1 cellular context compared by ENCODE assay signal in the genomic region with DNA sequence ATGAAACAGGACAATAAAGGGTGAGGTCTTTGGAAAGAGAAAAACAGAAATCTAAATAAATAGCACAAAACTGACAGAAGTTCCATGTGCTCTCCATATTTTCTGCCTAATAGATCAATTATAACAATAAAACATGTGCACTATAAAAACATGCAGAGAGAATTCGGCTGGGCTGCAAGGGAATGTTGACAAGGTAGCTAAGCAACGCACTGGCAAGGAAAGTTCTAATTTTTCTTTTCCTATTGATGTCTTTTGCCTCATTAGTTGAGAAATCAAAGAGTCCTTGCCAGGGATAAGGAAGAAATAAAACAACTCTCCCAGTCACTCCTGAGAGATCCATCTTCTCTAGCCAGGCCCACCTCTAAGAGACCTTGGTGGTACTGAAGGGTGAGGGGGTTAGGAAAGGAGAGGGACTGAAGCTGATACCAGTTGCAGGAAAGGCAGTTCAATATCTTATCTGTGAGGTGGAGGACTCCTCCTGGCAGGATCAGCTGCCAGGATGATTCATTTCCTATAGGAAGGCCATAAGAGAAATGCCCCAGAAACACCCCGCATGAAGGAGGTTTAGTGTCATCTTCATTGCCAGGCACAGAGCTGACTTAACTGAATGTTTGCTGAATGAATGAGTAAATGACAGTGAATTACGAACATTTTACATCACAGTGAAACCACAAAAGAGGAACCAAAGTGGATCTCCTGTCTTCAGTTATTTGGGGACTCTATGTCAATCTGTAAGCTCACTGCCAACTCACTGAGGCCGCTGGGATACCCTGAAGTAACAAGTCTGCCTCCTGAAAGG.
A peak's percentile ranks its signal among the peaks of the same experiment; 100 is the strongest.
TF ChIP-seq lines count a peak whose summit lies in the region.

No MANE protein-coding gene starts in this region.

TF ChIP-seq in K562, 482 proteins besides CTCF, POLR2A, EP300 and RAD21 (continued from another document and continues in another):
- TF ChIP-seq STAT5A (IDR thresholded peaks at IDR 0.05; ENCODE audit: borderline replicate concordance, low read length): no peak
- no peak for TF ChIP-seq KLF13 (tag; IDR thresholded peaks at IDR 0.05; ENCODE audit: borderline replicate concordance, low read depth)
- TF ChIP-seq SAP30 (IDR thresholded peaks at IDR 0.05; ENCODE audit: borderline replicate concordance, insufficient read depth, low read depth, low read length, poor library complexity, severe bottlenecking): no peak
- TF ChIP-seq SRSF3 (IDR thresholded peaks at IDR 0.05; ENCODE audit: insufficient read depth, low read length): no peak
- peak; percentile 30 for TF ChIP-seq RFX1 (IDR thresholded peaks at IDR 0.05)
- no peak for TF ChIP-seq RBM39 (optimal IDR thresholded peaks at IDR 0.05; ENCODE audit: low read depth, low read length)
- TF ChIP-seq, protein P1, sequence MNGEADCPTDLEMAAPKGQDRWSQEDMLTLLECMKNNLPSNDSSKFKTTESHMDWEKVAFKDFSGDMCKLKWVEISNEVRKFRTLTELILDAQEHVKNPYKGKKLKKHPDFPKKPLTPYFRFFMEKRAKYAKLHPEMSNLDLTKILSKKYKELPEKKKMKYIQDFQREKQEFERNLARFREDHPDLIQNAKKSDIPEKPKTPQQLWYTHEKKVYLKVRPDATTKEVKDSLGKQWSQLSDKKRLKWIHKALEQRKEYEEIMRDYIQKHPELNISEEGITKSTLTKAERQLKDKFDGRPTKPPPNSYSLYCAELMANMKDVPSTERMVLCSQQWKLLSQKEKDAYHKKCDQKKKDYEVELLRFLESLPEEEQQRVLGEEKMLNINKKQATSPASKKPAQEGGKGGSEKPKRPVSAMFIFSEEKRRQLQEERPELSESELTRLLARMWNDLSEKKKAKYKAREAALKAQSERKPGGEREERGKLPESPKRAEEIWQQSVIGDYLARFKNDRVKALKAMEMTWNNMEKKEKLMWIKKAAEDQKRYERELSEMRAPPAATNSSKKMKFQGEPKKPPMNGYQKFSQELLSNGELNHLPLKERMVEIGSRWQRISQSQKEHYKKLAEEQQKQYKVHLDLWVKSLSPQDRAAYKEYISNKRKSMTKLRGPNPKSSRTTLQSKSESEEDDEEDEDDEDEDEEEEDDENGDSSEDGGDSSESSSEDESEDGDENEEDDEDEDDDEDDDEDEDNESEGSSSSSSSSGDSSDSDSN (IDR thresholded peaks at IDR 0.05; ENCODE audit: borderline replicate concordance in 1 of 2, low read depth in 2 of 2, low read length in 2 of 2): no peak
- TF ChIP-seq FOXA3 (CRISPR knock-in tag; conservative IDR thresholded peaks at IDR 0.05 in 1 of 2, IDR thresholded peaks at IDR 0.05 in 1 of 2): no peak
- TF ChIP-seq, protein P2, sequence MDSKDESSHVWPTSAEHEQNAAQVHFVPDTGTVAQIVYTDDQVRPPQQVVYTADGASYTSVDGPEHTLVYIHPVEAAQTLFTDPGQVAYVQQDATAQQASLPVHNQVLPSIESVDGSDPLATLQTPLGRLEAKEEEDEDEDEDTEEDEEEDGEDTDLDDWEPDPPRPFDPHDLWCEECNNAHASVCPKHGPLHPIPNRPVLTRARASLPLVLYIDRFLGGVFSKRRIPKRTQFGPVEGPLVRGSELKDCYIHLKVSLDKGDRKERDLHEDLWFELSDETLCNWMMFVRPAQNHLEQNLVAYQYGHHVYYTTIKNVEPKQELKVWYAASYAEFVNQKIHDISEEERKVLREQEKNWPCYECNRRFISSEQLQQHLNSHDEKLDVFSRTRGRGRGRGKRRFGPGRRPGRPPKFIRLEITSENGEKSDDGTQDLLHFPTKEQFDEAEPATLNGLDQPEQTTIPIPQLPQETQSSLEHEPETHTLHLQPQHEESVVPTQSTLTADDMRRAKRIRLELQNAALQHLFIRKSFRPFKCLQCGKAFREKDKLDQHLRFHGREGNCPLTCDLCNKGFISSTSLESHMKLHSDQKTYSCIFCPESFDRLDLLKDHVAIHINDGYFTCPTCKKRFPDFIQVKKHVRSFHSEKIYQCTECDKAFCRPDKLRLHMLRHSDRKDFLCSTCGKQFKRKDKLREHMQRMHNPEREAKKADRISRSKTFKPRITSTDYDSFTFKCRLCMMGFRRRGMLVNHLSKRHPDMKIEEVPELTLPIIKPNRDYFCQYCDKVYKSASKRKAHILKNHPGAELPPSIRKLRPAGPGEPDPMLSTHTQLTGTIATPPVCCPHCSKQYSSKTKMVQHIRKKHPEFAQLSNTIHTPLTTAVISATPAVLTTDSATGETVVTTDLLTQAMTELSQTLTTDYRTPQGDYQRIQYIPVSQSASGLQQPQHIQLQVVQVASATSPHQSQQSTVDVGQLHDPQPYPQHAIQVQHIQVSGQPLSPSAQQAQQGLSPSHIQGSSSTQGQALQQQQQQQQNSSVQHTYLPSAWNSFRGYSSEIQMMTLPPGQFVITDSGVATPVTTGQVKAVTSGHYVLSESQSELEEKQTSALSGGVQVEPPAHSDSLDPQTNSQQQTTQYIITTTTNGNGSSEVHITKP (IDR thresholded peaks at IDR 0.05; ENCODE audit: partially characterized antibody): no peak
- peak; percentile 40; the same call in 1 of the 2 replicates for TF ChIP-seq FOSL1 (tag; conservative IDR thresholded peaks at IDR 0.05)
- no peak for TF ChIP-seq TCFL5 (CRISPR knock-in tag; conservative IDR thresholded peaks at IDR 0.05)
- no peak for TF ChIP-seq ZNF197 (CRISPR knock-in tag; IDR thresholded peaks at IDR 0.05; ENCODE audit: low read depth)
- TF ChIP-seq XRCC3 (IDR thresholded peaks at IDR 0.05): no peak
- TF ChIP-seq MEIS2 (IDR thresholded peaks at IDR 0.05; ENCODE audit: partially characterized antibody): peak; percentile 60
- TF ChIP-seq, protein P3, sequence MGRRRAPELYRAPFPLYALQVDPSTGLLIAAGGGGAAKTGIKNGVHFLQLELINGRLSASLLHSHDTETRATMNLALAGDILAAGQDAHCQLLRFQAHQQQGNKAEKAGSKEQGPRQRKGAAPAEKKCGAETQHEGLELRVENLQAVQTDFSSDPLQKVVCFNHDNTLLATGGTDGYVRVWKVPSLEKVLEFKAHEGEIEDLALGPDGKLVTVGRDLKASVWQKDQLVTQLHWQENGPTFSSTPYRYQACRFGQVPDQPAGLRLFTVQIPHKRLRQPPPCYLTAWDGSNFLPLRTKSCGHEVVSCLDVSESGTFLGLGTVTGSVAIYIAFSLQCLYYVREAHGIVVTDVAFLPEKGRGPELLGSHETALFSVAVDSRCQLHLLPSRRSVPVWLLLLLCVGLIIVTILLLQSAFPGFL (CRISPR knock-in tag; IDR thresholded peaks at IDR 0.05): no peak
- TF ChIP-seq, protein P4, sequence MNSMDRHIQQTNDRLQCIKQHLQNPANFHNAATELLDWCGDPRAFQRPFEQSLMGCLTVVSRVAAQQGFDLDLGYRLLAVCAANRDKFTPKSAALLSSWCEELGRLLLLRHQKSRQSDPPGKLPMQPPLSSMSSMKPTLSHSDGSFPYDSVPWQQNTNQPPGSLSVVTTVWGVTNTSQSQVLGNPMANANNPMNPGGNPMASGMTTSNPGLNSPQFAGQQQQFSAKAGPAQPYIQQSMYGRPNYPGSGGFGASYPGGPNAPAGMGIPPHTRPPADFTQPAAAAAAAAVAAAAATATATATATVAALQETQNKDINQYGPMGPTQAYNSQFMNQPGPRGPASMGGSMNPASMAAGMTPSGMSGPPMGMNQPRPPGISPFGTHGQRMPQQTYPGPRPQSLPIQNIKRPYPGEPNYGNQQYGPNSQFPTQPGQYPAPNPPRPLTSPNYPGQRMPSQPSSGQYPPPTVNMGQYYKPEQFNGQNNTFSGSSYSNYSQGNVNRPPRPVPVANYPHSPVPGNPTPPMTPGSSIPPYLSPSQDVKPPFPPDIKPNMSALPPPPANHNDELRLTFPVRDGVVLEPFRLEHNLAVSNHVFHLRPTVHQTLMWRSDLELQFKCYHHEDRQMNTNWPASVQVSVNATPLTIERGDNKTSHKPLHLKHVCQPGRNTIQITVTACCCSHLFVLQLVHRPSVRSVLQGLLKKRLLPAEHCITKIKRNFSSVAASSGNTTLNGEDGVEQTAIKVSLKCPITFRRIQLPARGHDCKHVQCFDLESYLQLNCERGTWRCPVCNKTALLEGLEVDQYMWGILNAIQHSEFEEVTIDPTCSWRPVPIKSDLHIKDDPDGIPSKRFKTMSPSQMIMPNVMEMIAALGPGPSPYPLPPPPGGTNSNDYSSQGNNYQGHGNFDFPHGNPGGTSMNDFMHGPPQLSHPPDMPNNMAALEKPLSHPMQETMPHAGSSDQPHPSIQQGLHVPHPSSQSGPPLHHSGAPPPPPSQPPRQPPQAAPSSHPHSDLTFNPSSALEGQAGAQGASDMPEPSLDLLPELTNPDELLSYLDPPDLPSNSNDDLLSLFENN (IDR thresholded peaks at IDR 0.05; ENCODE audit: low read depth in 2 of 2, low read length in 2 of 2): no peak
- no peak for TF ChIP-seq ZNF76 (CRISPR knock-in tag; IDR thresholded peaks at IDR 0.05; ENCODE audit: borderline replicate concordance)
- TF ChIP-seq, protein P5, sequence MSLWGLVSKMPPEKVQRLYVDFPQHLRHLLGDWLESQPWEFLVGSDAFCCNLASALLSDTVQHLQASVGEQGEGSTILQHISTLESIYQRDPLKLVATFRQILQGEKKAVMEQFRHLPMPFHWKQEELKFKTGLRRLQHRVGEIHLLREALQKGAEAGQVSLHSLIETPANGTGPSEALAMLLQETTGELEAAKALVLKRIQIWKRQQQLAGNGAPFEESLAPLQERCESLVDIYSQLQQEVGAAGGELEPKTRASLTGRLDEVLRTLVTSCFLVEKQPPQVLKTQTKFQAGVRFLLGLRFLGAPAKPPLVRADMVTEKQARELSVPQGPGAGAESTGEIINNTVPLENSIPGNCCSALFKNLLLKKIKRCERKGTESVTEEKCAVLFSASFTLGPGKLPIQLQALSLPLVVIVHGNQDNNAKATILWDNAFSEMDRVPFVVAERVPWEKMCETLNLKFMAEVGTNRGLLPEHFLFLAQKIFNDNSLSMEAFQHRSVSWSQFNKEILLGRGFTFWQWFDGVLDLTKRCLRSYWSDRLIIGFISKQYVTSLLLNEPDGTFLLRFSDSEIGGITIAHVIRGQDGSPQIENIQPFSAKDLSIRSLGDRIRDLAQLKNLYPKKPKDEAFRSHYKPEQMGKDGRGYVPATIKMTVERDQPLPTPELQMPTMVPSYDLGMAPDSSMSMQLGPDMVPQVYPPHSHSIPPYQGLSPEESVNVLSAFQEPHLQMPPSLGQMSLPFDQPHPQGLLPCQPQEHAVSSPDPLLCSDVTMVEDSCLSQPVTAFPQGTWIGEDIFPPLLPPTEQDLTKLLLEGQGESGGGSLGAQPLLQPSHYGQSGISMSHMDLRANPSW (CRISPR knock-in tag; IDR thresholded peaks at IDR 0.05): no peak
- no peak for TF ChIP-seq ELF2 (CRISPR knock-in tag; IDR thresholded peaks at IDR 0.05)
- no peak for TF ChIP-seq ZNF444 (CRISPR knock-in tag; IDR thresholded peaks at IDR 0.05)
- no peak for TF ChIP-seq CAMTA2 (CRISPR knock-in tag; conservative IDR thresholded peaks at IDR 0.05)
- no peak for TF ChIP-seq FOXA1 (IDR thresholded peaks at IDR 0.05; ENCODE audit: borderline replicate concordance)
- TF ChIP-seq FOXJ3 (CRISPR knock-in tag; IDR thresholded peaks at IDR 0.05): no peak
- TF ChIP-seq CREB1 (IDR thresholded peaks at IDR 0.05): no peak
- no peak for TF ChIP-seq CREB1 (CRISPR knock-in tag; IDR thresholded peaks at IDR 0.05)
- TF ChIP-seq SREBF1 (IDR thresholded peaks at IDR 0.05; ENCODE audit: borderline replicate concordance, low read depth, low read length): no peak
- no peak for TF ChIP-seq HEY1 (CRISPR knock-in tag; IDR thresholded peaks at IDR 0.05; ENCODE audit: borderline replicate concordance)
- TF ChIP-seq ZNF175 (CRISPR knock-in tag; IDR thresholded peaks at IDR 0.05; ENCODE audit: low read depth): 0 out of 2 replicates have a peak, but pooled peaks have one; percentile 22
- TF ChIP-seq, protein P6, sequence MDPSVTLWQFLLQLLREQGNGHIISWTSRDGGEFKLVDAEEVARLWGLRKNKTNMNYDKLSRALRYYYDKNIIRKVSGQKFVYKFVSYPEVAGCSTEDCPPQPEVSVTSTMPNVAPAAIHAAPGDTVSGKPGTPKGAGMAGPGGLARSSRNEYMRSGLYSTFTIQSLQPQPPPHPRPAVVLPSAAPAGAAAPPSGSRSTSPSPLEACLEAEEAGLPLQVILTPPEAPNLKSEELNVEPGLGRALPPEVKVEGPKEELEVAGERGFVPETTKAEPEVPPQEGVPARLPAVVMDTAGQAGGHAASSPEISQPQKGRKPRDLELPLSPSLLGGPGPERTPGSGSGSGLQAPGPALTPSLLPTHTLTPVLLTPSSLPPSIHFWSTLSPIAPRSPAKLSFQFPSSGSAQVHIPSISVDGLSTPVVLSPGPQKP (CRISPR knock-in tag; IDR thresholded peaks at IDR 0.05): no peak
- no peak for TF ChIP-seq ZFP36 (IDR thresholded peaks at IDR 0.05; ENCODE audit: low read depth, low read length, partially characterized antibody)
- TF ChIP-seq HMG20A (CRISPR knock-in tag; conservative IDR thresholded peaks at IDR 0.05): no peak
- TF ChIP-seq, protein P7, sequence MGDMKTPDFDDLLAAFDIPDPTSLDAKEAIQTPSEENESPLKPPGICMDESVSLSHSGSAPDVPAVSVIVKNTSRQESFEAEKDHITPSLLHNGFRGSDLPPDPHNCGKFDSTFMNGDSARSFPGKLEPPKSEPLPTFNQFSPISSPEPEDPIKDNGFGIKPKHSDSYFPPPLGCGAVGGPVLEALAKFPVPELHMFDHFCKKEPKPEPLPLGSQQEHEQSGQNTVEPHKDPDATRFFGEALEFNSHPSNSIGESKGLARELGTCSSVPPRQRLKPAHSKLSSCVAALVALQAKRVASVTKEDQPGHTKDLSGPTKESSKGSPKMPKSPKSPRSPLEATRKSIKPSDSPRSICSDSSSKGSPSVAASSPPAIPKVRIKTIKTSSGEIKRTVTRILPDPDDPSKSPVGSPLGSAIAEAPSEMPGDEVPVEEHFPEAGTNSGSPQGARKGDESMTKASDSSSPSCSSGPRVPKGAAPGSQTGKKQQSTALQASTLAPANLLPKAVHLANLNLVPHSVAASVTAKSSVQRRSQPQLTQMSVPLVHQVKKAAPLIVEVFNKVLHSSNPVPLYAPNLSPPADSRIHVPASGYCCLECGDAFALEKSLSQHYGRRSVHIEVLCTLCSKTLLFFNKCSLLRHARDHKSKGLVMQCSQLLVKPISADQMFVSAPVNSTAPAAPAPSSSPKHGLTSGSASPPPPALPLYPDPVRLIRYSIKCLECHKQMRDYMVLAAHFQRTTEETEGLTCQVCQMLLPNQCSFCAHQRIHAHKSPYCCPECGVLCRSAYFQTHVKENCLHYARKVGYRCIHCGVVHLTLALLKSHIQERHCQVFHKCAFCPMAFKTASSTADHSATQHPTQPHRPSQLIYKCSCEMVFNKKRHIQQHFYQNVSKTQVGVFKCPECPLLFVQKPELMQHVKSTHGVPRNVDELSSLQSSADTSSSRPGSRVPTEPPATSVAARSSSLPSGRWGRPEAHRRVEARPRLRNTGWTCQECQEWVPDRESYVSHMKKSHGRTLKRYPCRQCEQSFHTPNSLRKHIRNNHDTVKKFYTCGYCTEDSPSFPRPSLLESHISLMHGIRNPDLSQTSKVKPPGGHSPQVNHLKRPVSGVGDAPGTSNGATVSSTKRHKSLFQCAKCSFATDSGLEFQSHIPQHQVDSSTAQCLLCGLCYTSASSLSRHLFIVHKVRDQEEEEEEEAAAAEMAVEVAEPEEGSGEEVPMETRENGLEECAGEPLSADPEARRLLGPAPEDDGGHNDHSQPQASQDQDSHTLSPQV (IDR thresholded peaks at IDR 0.05): peak; percentile 37; the same call in 1 of the 2 replicates
- TF ChIP-seq ZFPM2 (CRISPR knock-in tag; IDR thresholded peaks at IDR 0.05): no peak
- TF ChIP-seq, protein P8, sequence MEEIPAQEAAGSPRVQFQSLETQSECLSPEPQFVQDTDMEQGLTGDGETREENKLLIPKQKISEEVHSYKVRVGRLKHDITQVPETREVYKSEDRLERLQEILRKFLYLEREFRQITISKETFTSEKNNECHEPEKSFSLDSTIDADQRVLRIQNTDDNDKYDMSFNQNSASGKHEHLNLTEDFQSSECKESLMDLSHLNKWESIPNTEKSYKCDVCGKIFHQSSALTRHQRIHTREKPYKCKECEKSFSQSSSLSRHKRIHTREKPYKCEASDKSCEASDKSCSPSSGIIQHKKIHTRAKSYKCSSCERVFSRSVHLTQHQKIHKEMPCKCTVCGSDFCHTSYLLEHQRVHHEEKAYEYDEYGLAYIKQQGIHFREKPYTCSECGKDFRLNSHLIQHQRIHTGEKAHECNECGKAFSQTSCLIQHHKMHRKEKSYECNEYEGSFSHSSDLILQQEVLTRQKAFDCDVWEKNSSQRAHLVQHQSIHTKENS (CRISPR knock-in tag; IDR thresholded peaks at IDR 0.05): no peak
- no peak for TF ChIP-seq BCOR (IDR thresholded peaks at IDR 0.05)
- TF ChIP-seq LARP7 (IDR thresholded peaks at IDR 0.05): no peak
- TF ChIP-seq ZNF212 (CRISPR knock-in tag; IDR thresholded peaks at IDR 0.05): no peak
